Comparison of ENCODE assay signal across 24 cellular contexts in genomic region chr16:87322833-87323726, GRCh38. TPM values are rescaled to one million over a fixed set of nuclear protein-coding genes. Genes with fewer than 3 reads are reported as not detected.
DNase-seq lines count a peak whose midpoint lies in the region; ATAC-seq, FAIRE-seq and TF ChIP-seq lines count a peak whose summit lies in the region.
"Had no signal": no experiment of that assay in that cellular context is flagged by ENCODE, and none has a peak within 500 bp of the region (broad histone marks: within the 10 kb centered on the region; RNA-seq: fewer than 3 reads in every experiment).

No MANE protein-coding gene starts in this region.

- DNase-seq in Right ventricle myocardium superior (peak; percentile 40), cardiac septum (ENCODE audit: low spot score) (no peak), GM12878 (ENCODE audit: low read depth, low spot score) (no peak), nephron progenitor cell (no peak), KG1 (lab: John Stamatoyannopoulos, UW) (no peak), NCI-H510A (lab: John Stamatoyannopoulos, UW) (no peak), dermis blood vessel endothelial cell (no peak)
- DNase-seq: AML-193, DMS53, EL, H7, NCI-H1092 treated with DMSO at 0.1 percent for 48 hours, NCI-H146, NCI-H2029, NCI-H2227 treated with DMSO at 0.1 percent for 48 hours, NCI-H82, OCI-M1, SIG-M5, SK-N-SH had no signal

- no peaks in the 10 kb centered on the region for H3K9me3 ChIP-seq in GM12878 (replicated peaks; ENCODE audit: control insufficient read depth, insufficient read depth, low read length)
- H3K9me3 ChIP-seq: SK-N-SH had no signal

- peaks cover 27% of the 10 kb centered on the region for H3K4me1 Mint-ChIP-seq in nephron progenitor cell

- H3K9me3 Mint-ChIP-seq in nephron progenitor cell = no peaks in the 10 kb centered on the region

- WGBS in GM12878 (ENCODE audit: insufficient coverage, insufficient replicate concordance, low lambda C conversion rate, missing lambda C conversion rate) = 88% methylated on average over 33 of the region's 35 CpGs

- TF ChIP-seq POLR2A in GM12878 (IDR thresholded peaks at IDR 0.05; ENCODE audit: low read depth, low read length) = 0 out of 2 replicates have a peak, but pooled peaks have one; percentile 6

- H3K79me2 ChIP-seq in GM12878 (ENCODE audit: control insufficient read depth, insufficient read depth, low read length) = peaks cover 7% of the 10 kb centered on the region

- FAIRE-seq in GM12878 (lab: Jason Lieb, UNC) = no peak
- FAIRE-seq: D721Med had no signal

- intact Hi-C loops in Right ventricle myocardium superior (cut with DNase I) = no loop called here
- intact Hi-C loops in cardiac septum (cut with DNase I) = loop anchor here (10.0 kb wide), 1 partner anchor 252 kb away; no protein-coding TSS in a partner anchor
- intact Hi-C loops in GM12878 (cut with micrococcal nuclease; ENCODE audit: unreplicated experiment) = no loop called here

- in situ Hi-C loops in GM12878 (cut with MboI) = no loop called here

- H3K4me2 ChIP-seq in GM12878 (ENCODE audit: control insufficient read depth, insufficient read depth) = no peak overlapping the region
- H3K4me2 ChIP-seq: KMS-11, SK-N-SH had no signal

- no peak overlapping the region for H2AFZ ChIP-seq in GM12878 (ENCODE audit: control insufficient read depth, low read depth, low read length)

- no peaks in the 10 kb centered on the region for H3K36me3 Mint-ChIP-seq in nephron progenitor cell (ENCODE audit: low read depth)

- H3K27me3 ChIP-seq in GM12878 (replicated peaks in 1 of 2; ENCODE audit: control insufficient read depth in 2 of 2, insufficient read depth in 2 of 2, low read length in 1 of 2) = no peaks in the 10 kb centered on the region

- 0 out of 4 replicates have a peak, but pooled peaks cover 0 to under 1% of the 10 kb centered on the region in 2 experiments for H3K36me3 ChIP-seq in GM12878 (ENCODE audit: control insufficient read depth in 2 of 2, insufficient read depth in 2 of 2, low read length in 1 of 2)

- H3K27me3 Mint-ChIP-seq in nephron progenitor cell (ENCODE audit: low read depth, poor library complexity) = peaks cover 3% of the 10 kb centered on the region

- SMC1A ChIA-PET in GM12878 (lab: Charles Lee; ENCODE audit: uncharacterized antibody, unreplicated experiment) = interaction anchor here (1.2 kb wide), 1 partner anchor 58 kb away, joined by 3 read pairs; no protein-coding TSS in a partner anchor

- peaks cover 8% of the 10 kb centered on the region for H3K4me1 ChIP-seq in GM12878 (ENCODE audit: control insufficient read depth, insufficient read depth, low read length)

- no peak for TF ChIP-seq RAD21 in GM12878 (IDR thresholded peaks at IDR 0.05; ENCODE audit: insufficient read depth, low read depth, low read length)

- ATAC-seq in Right ventricle myocardium superior (ENCODE audit: poor library complexity) = no peak
- no peak for ATAC-seq in GM12878
- ATAC-seq in GM18868 (IDR thresholded peaks at IDR 0.05; ENCODE audit: unreplicated experiment) = no peak

- TF ChIP-seq EP300 in GM12878 (IDR thresholded peaks at IDR 0.05; ENCODE audit: borderline replicate concordance in 1 of 2, control insufficient read depth in 1 of 2, low read depth in 2 of 2, low read length in 2 of 2) = no peak

- POLR2A ChIA-PET in GM12878 (lab: Charles Lee) = interaction anchor here (0.6 kb wide), 1 partner anchor 50 kb away, joined by 3 read pairs; no protein-coding TSS in a partner anchor

- no peak overlapping the region for H3K27ac ChIP-seq in GM12878 (ENCODE audit: control insufficient read depth, insufficient read depth)
- H3K27ac ChIP-seq: C4-2B, HL-60, KMS-11 had no signal

- RAD21 ChIA-PET in GM12878 (lab: Charles Lee; ENCODE audit: unreplicated experiment) = no interaction called here

- H3K4me3 ChIP-seq in GM12878 = no peak overlapping the region

- no peaks in the 10 kb centered on the region; the same call in 1 of the 2 replicates for H4K20me1 ChIP-seq in GM12878 (ENCODE audit: control insufficient read depth, insufficient read depth)

- peak overlapping the region; percentile 39 for H3K27ac Mint-ChIP-seq in nephron progenitor cell

- no peak overlapping the region for H3K9ac ChIP-seq in GM12878 (ENCODE audit: control insufficient read depth, insufficient read depth, low read length)
- H3K9ac ChIP-seq: KMS-11, SK-N-SH had no signal

- no TSS peak for BruUV-seq in GM12878 (replicated peaks; lab: Mats Ljungman, UMichigan)

- H3K4me3 Mint-ChIP-seq in nephron progenitor cell = no peak overlapping the region

- TF ChIP-seq CTCF in GM12878 (IDR thresholded peaks at IDR 0.05 in 2 of 3, conservative IDR thresholded peaks at IDR 0.05 in 1 of 3; ENCODE audit: control insufficient read depth in 2 of 3, extremely low read depth in 1 of 3, insufficient read depth in 1 of 3, low read depth in 3 of 3, low read length in 3 of 3) (no peak), nephron progenitor cell (IDR thresholded peaks at IDR 0.05) (no peak)

- CTCF ChIA-PET in GM12878 (lab: Yijun Ruan, JAX) = interaction anchor here (2.6 kb wide), 1 partner anchor 72 kb away, joined by 11 read pairs; no protein-coding TSS in a partner anchor

TF ChIP-seq in GM12878, 131 proteins besides CTCF, POLR2A, EP300 and RAD21:
- TF ChIP-seq PRDM15 (CRISPR knock-in tag; IDR thresholded peaks at IDR 0.05) (no peak), MTA2 (IDR thresholded peaks at IDR 0.05; ENCODE audit: low read depth) (no peak)

RNA-seq across cellular contexts. Expression of gene C16orf95, which starts 5.9 kb away (rescaled TPM):
- total RNA-seq in Right ventricle myocardium superior (2.1 TPM), cardiac septum (3.2 TPM), GM12878 (2014; rRNA removed) (4.7 and 7.2 TPM in 2 replicates), GM12878 (2014; rRNA removed; fragmentation: Illumina TruSeq; extraction: Trizol) (3.4 TPM in 2 replicates), GM12878 (2021) (10.5 and 11.7 TPM in 2 replicates), dermis blood vessel endothelial cell (2.9 and 4.3 TPM in 2 replicates)
- total RNA-seq in GM12878 (2013; cell fraction: nucleolus; rRNA removed) = 8.1 and 8.3 TPM in 2 replicates
- polyA plus RNA-seq in GM12878 (2011; ENCODE audit: low read depth) = 3.7 TPM
- polyA plus RNA-seq in GM12878 (2011; rRNA removed) (1.8 and 4.8 TPM in 2 replicates), GM12878 (2014; fragmentation: Illumina TruSeq; extraction: Trizol) (1.0 and 1.5 TPM in 2 replicates), GM12878 (2014; fragmentation: Nextera tagmentation; extraction: Ambion mirVana) (1 to 10 TPM in 1 of 2 experiments, under 1 TPM in 1; 0.90 to 4.8 TPM), GM12878 (2014; rRNA removed) (6.2 and 8.1 TPM in 2 replicates), GM12878 (2016; fragmentation: Nextera tagmentation; extraction: Ambion mirVana) (10 to 100 TPM; 19.5 to 22.7 TPM)
- 6.5 and 8.2 TPM in 2 replicates for polyA plus RNA-seq in GM12878 (2011; cell fraction: cytosol; rRNA removed)
- 6.8 and 10.2 TPM in 2 replicates for polyA plus RNA-seq in GM12878 (2011; cell fraction: nucleus; rRNA removed)
- polyA plus RNA-seq in GM12878 (2012) = 7.1 and 7.5 TPM in 2 replicates
- 2.7 and 3.4 TPM in 2 replicates for polyA minus RNA-seq in GM12878 (2011; rRNA and poly(A)+ RNA removed)
- not detected in 2 replicates for polyA minus RNA-seq in GM12878 (2011; cell fraction: cytosol; rRNA and poly(A)+ RNA removed)
- 4.1 and 4.9 TPM in 2 replicates for polyA minus RNA-seq in GM12878 (2011; cell fraction: nucleus; rRNA and poly(A)+ RNA removed)
